21 cellular contexts compared by ENCODE assay signal in genomic region chr2:73106791-73107190, GRCh38. TPM values are rescaled to one million over a fixed set of nuclear protein-coding genes. Genes with fewer than 3 reads are reported as not detected.
DNase-seq lines count a peak whose midpoint lies in the region; ATAC-seq and TF ChIP-seq lines count a peak whose summit lies in the region.
"Had no signal": no experiment of that assay in that cellular context is flagged by ENCODE, and none has a peak within 500 bp of the region (broad histone marks: within the 10 kb centered on the region; RNA-seq: fewer than 3 reads in every experiment).

No MANE protein-coding gene starts in this region.

- POLR2A ChIA-PET in MCF 10A (lab: Yijun Ruan, JAX): no interaction called here

- no peak overlapping the region for H2AFZ ChIP-seq in Loucy (ENCODE audit: low read length)
- H2AFZ ChIP-seq: neural progenitor cell had no signal

- no peaks in the 10 kb centered on the region for H3K9me2 ChIP-seq in Loucy (replicated peaks; ENCODE audit: low read depth, low read length)

- H3K4me1 ChIP-seq in Loucy (ENCODE audit: insufficient read depth, low read length, poor library complexity, severe bottlenecking): peaks cover 72% of the 10 kb centered on the region
- H3K4me1 ChIP-seq in psoas muscle: peaks cover 42% of the 10 kb centered on the region
- H3K4me1 ChIP-seq: BE2C had no signal

- H3F3A ChIP-seq in Loucy (ENCODE audit: low read depth): no peaks in the 10 kb centered on the region

- ATAC-seq in psoas muscle: no peak
- ATAC-seq: A549; activated naive CD8-positive, alpha-beta T cell treated with anti-CD3 and anti-CD28 coated beads, Interleukin-2, amount 50 U/mL, for 24 hours; GM12878; PC-3; T-cell had no signal

- peak overlapping the region; percentile 40 for H3K27ac Mint-ChIP-seq in glutamatergic neuron (ENCODE audit: unreplicated experiment)
- no peak overlapping the region for H3K27ac Mint-ChIP-seq in MCF 10A (ENCODE audit: low read depth, unreplicated experiment)
- H3K27ac Mint-ChIP-seq: activated naive CD8-positive, alpha-beta T cell treated with anti-CD3 and anti-CD28 coated beads, Interleukin-2, amount 50 U/mL, for 24 hours; neural progenitor cell had no signal

- H3K27me3 ChIP-seq in Loucy (ENCODE audit: insufficient read depth, low read length, poor library complexity, severe bottlenecking) (no peaks in the 10 kb centered on the region), psoas muscle (ENCODE audit: insufficient read depth in 3 of 3, low read length in 2 of 3) (no peaks in the 10 kb centered on the region)
- H3K27me3 ChIP-seq: BE2C had no signal

- TF ChIP-seq CTCF in Loucy (conservative IDR thresholded peaks at IDR 0.05; ENCODE audit: low read length) (no peak), glutamatergic neuron (IDR thresholded peaks at IDR 0.05; ENCODE audit: partially characterized antibody, unreplicated experiment) (no peak), psoas muscle (IDR thresholded peaks at IDR 0.05) (no peak), MCF 10A (IDR thresholded peaks at IDR 0.05; ENCODE audit: unreplicated experiment) (no peak)

- H3K4me1 Mint-ChIP-seq in glutamatergic neuron (ENCODE audit: low read depth, unreplicated experiment) (peaks cover 23% of the 10 kb centered on the region), MCF 10A (ENCODE audit: insufficient read depth, unreplicated experiment) (peaks cover 45% of the 10 kb centered on the region)

- peak; percentile 58 for DNase-seq in activated effector memory CD4-positive, alpha-beta T cell treated with anti-CD3 and anti-CD28 coated beads, Interleukin-2, amount 50 U/mL, for 16 hours
- DNase-seq in activated effector memory CD4-positive, alpha-beta T cell treated with Interleukin-2 at 50 U/mL for 16 hours: no peak
- DNase-seq in glutamatergic neuron (no peak), psoas muscle (no peak), NCI-H510A treated with DMSO at 0.1 percent for 48 hours (lab: John Stamatoyannopoulos, UW) (no peak), MCF 10A (ENCODE audit: unreplicated experiment) (no peak), putamen (ENCODE audit: low spot score) (no peak)
- DNase-seq: activated CD4-positive, alpha-beta T cell treated with anti-CD3 and anti-CD28 coated beads for 48 hours; activated naive CD8-positive, alpha-beta T cell treated with anti-CD3 and anti-CD28 coated beads, Interleukin-2, amount 50 U/mL, for 24 hours; BE2C; Caco-2; DND-41; left lung; NCI-H1930; NCI-H2227 treated with DMSO at 0.1 percent for 48 hours; PC-3 had no signal

- H3K27me3 Mint-ChIP-seq in glutamatergic neuron (ENCODE audit: unreplicated experiment): peaks cover 5% of the 10 kb centered on the region
- no peaks in the 10 kb centered on the region for H3K27me3 Mint-ChIP-seq in MCF 10A (ENCODE audit: insufficient read depth, unreplicated experiment)
- H3K27me3 Mint-ChIP-seq: T-cell had no signal

- intact Hi-C loops in psoas muscle (cut with DNase I) (no loop called here), MCF 10A (cut with micrococcal nuclease) (no loop called here)

- peaks cover 22% of the 10 kb centered on the region; the same call in 1 of the 2 replicates for H3K79me2 ChIP-seq in Loucy (ENCODE audit: insufficient read depth, low read length)

- BruUV-seq in MCF 10A (replicated peaks; lab: Mats Ljungman, UMichigan): no TSS peak

- H3K4me3 Mint-ChIP-seq in glutamatergic neuron (ENCODE audit: unreplicated experiment) (no peak overlapping the region), MCF 10A (ENCODE audit: unreplicated experiment) (no peak overlapping the region)
- H3K4me3 Mint-ChIP-seq: activated naive CD8-positive, alpha-beta T cell treated with anti-CD3 and anti-CD28 coated beads, Interleukin-2, amount 50 U/mL, for 24 hours; neural progenitor cell; T-cell had no signal

- H3K36me3 ChIP-seq in Loucy (ENCODE audit: insufficient read depth, low read length) (no peaks in the 10 kb centered on the region), psoas muscle (ENCODE audit: insufficient read depth in 1 of 2, low read depth in 1 of 2) (no peaks in the 10 kb centered on the region)
- H3K36me3 ChIP-seq: BE2C, left lung, neural progenitor cell had no signal

- CTCF ChIA-PET in MCF 10A (lab: Yijun Ruan, JAX): interaction anchor here (0.6 to 2.7 kb wide), 3 partner anchors 21 to 214 kb away, joined by 3 to 18 read pairs (median 3); no protein-coding TSS in a partner anchor

- H3K4me2 ChIP-seq in Loucy (ENCODE audit: low read depth, low read length, poor library complexity, severe bottlenecking): peak overlapping the region; percentile 54
- H3K4me2 ChIP-seq: A549, neural progenitor cell had no signal

- no peaks in the 10 kb centered on the region for H4K20me1 ChIP-seq in Loucy (ENCODE audit: insufficient read depth, low read length, poor library complexity, severe bottlenecking)

- H3K4me3 ChIP-seq in Loucy (ENCODE audit: low read length, poor library complexity, severe bottlenecking) (peak overlapping the region; percentile 34), psoas muscle (no peak overlapping the region)
- H3K4me3 ChIP-seq: A549, GM12878, left lung, neural progenitor cell had no signal

- H3K36me3 Mint-ChIP-seq in glutamatergic neuron (ENCODE audit: unreplicated experiment): no peaks in the 10 kb centered on the region
- peaks cover 19% of the 10 kb centered on the region for H3K36me3 Mint-ChIP-seq in MCF 10A (ENCODE audit: insufficient read depth, unreplicated experiment)

- peak overlapping the region; percentile 26 for H3K9ac ChIP-seq in Loucy (ENCODE audit: low read depth, low read length, poor library complexity, severe bottlenecking)
- H3K9ac ChIP-seq: neural progenitor cell had no signal

- H3K9me3 Mint-ChIP-seq in glutamatergic neuron (ENCODE audit: unreplicated experiment) (peaks cover 6% of the 10 kb centered on the region), MCF 10A (ENCODE audit: unreplicated experiment) (no peaks in the 10 kb centered on the region)
- H3K9me3 Mint-ChIP-seq: activated naive CD8-positive, alpha-beta T cell treated with anti-CD3 and anti-CD28 coated beads, Interleukin-2, amount 50 U/mL, for 24 hours; neural progenitor cell; T-cell had no signal

- WGBS in psoas muscle, 3 donors: 70 to 74% (median 74%) methylated on average over 3 of the region's 3 CpGs

- peak overlapping the region; percentile 46 for H3K27ac ChIP-seq in psoas muscle
- H3K27ac ChIP-seq: A549, left lung, neural progenitor cell had no signal

- H3K9me3 ChIP-seq in Loucy (ENCODE audit: insufficient read depth, low read depth, low read length): no peaks in the 10 kb centered on the region
- no peaks in the 10 kb centered on the region for H3K9me3 ChIP-seq in psoas muscle
- H3K9me3 ChIP-seq: A549, BE2C, Caco-2, left lung had no signal

RNA-seq across cellular contexts. Expression of gene RAB11FIP5, which starts 6.0 kb away (rescaled TPM):
- total RNA-seq in glutamatergic neuron (ENCODE audit: unreplicated experiment) (13.5 TPM), psoas muscle (10 to 100 TPM; 20.9 to 24.2 (median 23.1) TPM), MCF 10A (2022) (35.6 and 36.9 TPM in 2 replicates)
- polyA plus RNA-seq in psoas muscle: 10 to 100 TPM; 13.0 to 24.0 (median 23.9) TPM

RNA-seq across cellular contexts. Expression of gene SFXN5, which starts 35.3 kb away (rescaled TPM):
- 13.7 TPM for total RNA-seq in glutamatergic neuron (ENCODE audit: unreplicated experiment)
- 10 to 100 TPM in 3 of 4 donors, 1 to 10 TPM in 1; 5.8 to 17.1 (median 12.8) TPM for total RNA-seq in psoas muscle
- polyA plus RNA-seq in psoas muscle: 10 to 100 TPM in 1 of 3 donors, 1 to 10 TPM in 2; 5.1 to 12.7 (median 8.7) TPM
- total RNA-seq in MCF 10A (2022): 6.0 and 8.0 TPM in 2 replicates
